Comparison of ENCODE assay signal across 8 cellular contexts in genomic region chr6:117481926-117482239, GRCh38. TPM values are rescaled to one million over a fixed set of nuclear protein-coding genes. Genes with fewer than 3 reads are reported as not detected.
DNase-seq lines count a peak whose midpoint lies in the region; ATAC-seq and TF ChIP-seq lines count a peak whose summit lies in the region.

No MANE protein-coding gene starts in this region.

- H3K9me3 ChIP-seq in endodermal cell (ENCODE audit: control insufficient read depth, low read length) = peaks cover 7% of the 10 kb centered on the region
- H3K9me3 ChIP-seq in parathyroid adenoma (ENCODE audit: control insufficient read depth, low read length) = no peaks in the 10 kb centered on the region

- H3K4me3 ChIP-seq in endodermal cell (ENCODE audit: low read length) (peak overlapping the region; percentile 97), parathyroid adenoma (ENCODE audit: low read depth, low read length) (peak overlapping the region; percentile 46)

- H3K36me3 Mint-ChIP-seq in endodermal cell (ENCODE audit: low read depth) = peaks cover 6% of the 10 kb centered on the region

- WGBS in endodermal cell (ENCODE audit: insufficient coverage in 1 of 2, insufficient read length in 1 of 2), 2 experiments = 69 to 95% methylated on average over 2 of the region's 2 CpGs

- peak overlapping the region; percentile 79 for H3K4me3 Mint-ChIP-seq in endodermal cell

- peaks cover 12% of the 10 kb centered on the region for H3K79me2 ChIP-seq in parathyroid adenoma

- H3K9ac ChIP-seq in endodermal cell (ENCODE audit: extremely low read depth, low read length, poor library complexity, severe bottlenecking) (peak overlapping the region; percentile 82), parathyroid adenoma (no peak overlapping the region)

- H3K4me1 Mint-ChIP-seq in endodermal cell = peaks cover 31% of the 10 kb centered on the region

- peak overlapping the region; percentile 70 for H3K4me2 ChIP-seq in parathyroid adenoma (ENCODE audit: low read length)

- peaks cover 34% of the 10 kb centered on the region for H3K27me3 Mint-ChIP-seq in endodermal cell (ENCODE audit: insufficient read depth)

- no peak for TF ChIP-seq CTCF in endodermal cell (conservative IDR thresholded peaks at IDR 0.05)
- TF ChIP-seq CTCF in parathyroid adenoma (IDR thresholded peaks at IDR 0.05) = no peak
- TF ChIP-seq CTCF in GM13976 (IDR thresholded peaks at IDR 0.05; ENCODE audit: borderline replicate concordance, control extremely low read depth, extremely low read depth, insufficient read depth, missing control alignments) = no peak

- no peak overlapping the region for H3K27ac ChIP-seq in endodermal cell (ENCODE audit: low read depth, low read length)
- peak overlapping the region; percentile 69 for H3K27ac ChIP-seq in parathyroid adenoma

- in situ Hi-C loops in GM13976 (cut with MboI; ENCODE audit: low sequenced_read_pairs, unreplicated experiment) = no loop called here

- DNase-seq in NCI-H748 treated with DMSO at 0.1 percent for 48 hours (lab: John Stamatoyannopoulos, UW) (peak; percentile 26), endodermal cell (no peak), AG08395 (ENCODE audit: low spot score) (no peak), GM13976 (ENCODE audit: low spot score) (no peak)

- H3K27me3 ChIP-seq in endodermal cell (ENCODE audit: control insufficient read depth, insufficient read depth, low read length, poor library complexity, severe bottlenecking) (peaks cover 9% of the 10 kb centered on the region), parathyroid adenoma (ENCODE audit: control insufficient read depth, insufficient read depth, low read length) (no peaks in the 10 kb centered on the region)

- H3K4me1 ChIP-seq in endodermal cell (ENCODE audit: control insufficient read depth, insufficient read depth, low read length) (peaks cover 2% of the 10 kb centered on the region), parathyroid adenoma (peaks cover 3% of the 10 kb centered on the region)

- H3K36me3 ChIP-seq in endodermal cell (ENCODE audit: control insufficient read depth, insufficient read depth, low read length) (peaks cover 5% of the 10 kb centered on the region), parathyroid adenoma (ENCODE audit: control insufficient read depth, insufficient read depth, low read length) (no peaks in the 10 kb centered on the region)

- ATAC-seq in GM18498 (IDR thresholded peaks at IDR 0.05; ENCODE audit: unreplicated experiment) (peak; percentile 0), GM21447 (IDR thresholded peaks at IDR 0.05; ENCODE audit: unreplicated experiment) (no peak), GM19452 (IDR thresholded peaks at IDR 0.05; ENCODE audit: unreplicated experiment) (no peak)

- H3K27ac Mint-ChIP-seq in endodermal cell = peak overlapping the region; percentile 70

- peak overlapping the region; percentile 87 for H2AFZ ChIP-seq in parathyroid adenoma

- H3K9me3 Mint-ChIP-seq in endodermal cell = peaks cover 6% of the 10 kb centered on the region

RNA-seq across cellular contexts. Expression of gene DCBLD1, which starts 0.6 kb away (rescaled TPM):
- 10 to 100 TPM; 16.2 to 27.9 TPM for total RNA-seq in endodermal cell
- 11.3 TPM for polyA plus RNA-seq in endodermal cell (2013, experiment 1 of 2)
- 12.9 TPM for polyA plus RNA-seq in endodermal cell (2013, experiment 2 of 2)

RNA-seq across cellular contexts. Expression of gene ROS1, which starts 56.1 kb away (rescaled TPM):
- total RNA-seq in endodermal cell = not detected
- polyA plus RNA-seq in endodermal cell (2013, experiment 1 of 2) = not detected
- not detected for polyA plus RNA-seq in endodermal cell (2013, experiment 2 of 2)
